ENCODE assay signal across 8 cellular contexts in genomic region chr6:58059661-58060201, GRCh38.
DNase-seq lines count a peak whose midpoint lies in the region; FAIRE-seq and TF ChIP-seq lines count a peak whose summit lies in the region.
"Not testable (repeated sequence)": the region's sequence is repeated elsewhere in the genome, so short reads cannot be mapped to it uniquely, and the experiment has no call there.

No MANE protein-coding gene starts in this region.

- H3K4me3 ChIP-seq in MG63; bronchial epithelial cell (ENCODE audit: low read depth, low read length); retinal pigment epithelial cell (ENCODE audit: low read length): not testable (repeated sequence)

- peak; percentile 3 for DNase-seq in AG08395 (ENCODE audit: low spot score)
- peak; percentile 30 for DNase-seq in GM04504 (ENCODE audit: low read depth)
- DNase-seq in MG63, result peak; percentile 51
- peak; percentile 51 for DNase-seq in RPMI7951 (ENCODE audit: low read depth)
- peak; percentile 56 for DNase-seq in bronchial epithelial cell (ENCODE audit: low read depth)
- DNase-seq in globus pallidus (ENCODE audit: low spot score), result peak; percentile 4
- peak; percentile 58 for DNase-seq in kidney glomerular epithelial cell (lab: John Stamatoyannopoulos, UW)
- DNase-seq in retinal pigment epithelial cell (ENCODE audit: low read depth), result peak; percentile 0

- not testable (repeated sequence) for H3K27me3 ChIP-seq in MG63; bronchial epithelial cell (ENCODE audit: control insufficient read depth, insufficient read depth, low read length)

- H3K36me3 ChIP-seq in MG63; bronchial epithelial cell (ENCODE audit: control insufficient read depth, insufficient read depth, low read length): not testable (repeated sequence)

- FAIRE-seq in bronchial epithelial cell (lab: Jason Lieb, UNC), result peak; percentile 70

- H3K9me3 ChIP-seq in MG63, result not testable (repeated sequence)

- TF ChIP-seq CTCF in bronchial epithelial cell (IDR thresholded peaks at IDR 0.05; ENCODE audit: insufficient read depth, low read length, severe bottlenecking); retinal pigment epithelial cell (conservative IDR thresholded peaks at IDR 0.05; ENCODE audit: low read depth, low read length): not testable (repeated sequence)

Comparison
In these comparisons a context has a peak if more than half of its experiments do, and no peak if none do; other contexts are left out.
1. DNase-seq: peak in every context shown above with its lines; median percentile 58 in kidney glomerular epithelial cell; 56 in bronchial epithelial cell; 51 in MG63; 51 in RPMI7951; 30 in GM04504; 4 in globus pallidus; 3 in AG08395; 0 in retinal pigment epithelial cell.